In the genomic region with DNA sequence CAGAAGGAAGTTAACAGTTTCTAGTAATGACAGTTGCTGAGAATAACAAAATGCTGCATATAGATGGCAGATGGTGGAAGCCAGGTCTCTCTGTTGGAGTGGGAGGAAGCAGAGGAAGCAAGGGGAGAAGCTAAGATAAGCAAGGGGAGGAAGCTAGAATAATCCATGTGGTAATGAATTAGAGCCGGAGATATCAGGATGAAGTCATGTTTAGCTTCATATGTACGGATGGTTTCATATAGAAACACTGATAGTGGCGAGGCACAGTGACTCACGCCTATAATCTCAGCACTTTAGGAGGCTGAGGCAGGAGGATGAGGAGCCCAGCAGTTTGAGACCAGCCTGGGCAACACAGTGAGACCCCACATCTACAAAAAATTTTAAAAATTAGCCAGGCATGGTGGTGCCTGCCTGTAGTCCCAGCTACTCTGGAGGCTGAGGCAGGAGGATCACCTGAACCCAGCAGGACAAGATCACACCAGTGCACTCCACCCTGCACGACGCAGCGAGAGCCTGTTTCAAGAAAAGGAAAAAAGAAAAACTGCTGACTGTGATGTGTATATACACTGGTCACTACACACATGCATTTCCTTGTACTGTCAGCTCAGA, we compare ENCODE assay signal across 3 cellular contexts.
TF ChIP-seq lines count a peak whose summit lies in the region.

No MANE protein-coding gene starts in this region.

TF ChIP-seq in SK-N-SH treated with all-trans-retinoic acid at 6 μM for 48 hours, 23 proteins besides CTCF, POLR2A, EP300 and RAD21 (continued from another document and continues in another):
- TF ChIP-seq BACH2 (CRISPR knock-in tag; IDR thresholded peaks at IDR 0.05; ENCODE audit: borderline replicate concordance), result no peak
- no peak for TF ChIP-seq GLIS3 (CRISPR knock-in tag; IDR thresholded peaks at IDR 0.05)
- no peak for TF ChIP-seq ZC3H10 (CRISPR knock-in tag; IDR thresholded peaks at IDR 0.05)
- TF ChIP-seq OSR1 (CRISPR knock-in tag; IDR thresholded peaks at IDR 0.05), result no peak
- TF ChIP-seq, protein P1, sequence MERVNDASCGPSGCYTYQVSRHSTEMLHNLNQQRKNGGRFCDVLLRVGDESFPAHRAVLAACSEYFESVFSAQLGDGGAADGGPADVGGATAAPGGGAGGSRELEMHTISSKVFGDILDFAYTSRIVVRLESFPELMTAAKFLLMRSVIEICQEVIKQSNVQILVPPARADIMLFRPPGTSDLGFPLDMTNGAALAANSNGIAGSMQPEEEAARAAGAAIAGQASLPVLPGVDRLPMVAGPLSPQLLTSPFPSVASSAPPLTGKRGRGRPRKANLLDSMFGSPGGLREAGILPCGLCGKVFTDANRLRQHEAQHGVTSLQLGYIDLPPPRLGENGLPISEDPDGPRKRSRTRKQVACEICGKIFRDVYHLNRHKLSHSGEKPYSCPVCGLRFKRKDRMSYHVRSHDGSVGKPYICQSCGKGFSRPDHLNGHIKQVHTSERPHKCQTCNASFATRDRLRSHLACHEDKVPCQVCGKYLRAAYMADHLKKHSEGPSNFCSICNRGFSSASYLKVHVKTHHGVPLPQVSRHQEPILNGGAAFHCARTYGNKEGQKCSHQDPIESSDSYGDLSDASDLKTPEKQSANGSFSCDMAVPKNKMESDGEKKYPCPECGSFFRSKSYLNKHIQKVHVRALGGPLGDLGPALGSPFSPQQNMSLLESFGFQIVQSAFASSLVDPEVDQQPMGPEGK (CRISPR knock-in tag; IDR thresholded peaks at IDR 0.05; ENCODE audit: borderline replicate concordance), result no peak
- TF ChIP-seq TOX (CRISPR knock-in tag; IDR thresholded peaks at IDR 0.05; ENCODE audit: borderline replicate concordance), result no peak
- no peak for TF ChIP-seq ZFP3 (CRISPR knock-in tag; IDR thresholded peaks at IDR 0.05)
- TF ChIP-seq ISL1 (CRISPR knock-in tag; IDR thresholded peaks at IDR 0.05), result no peak
- TF ChIP-seq, protein P2, sequence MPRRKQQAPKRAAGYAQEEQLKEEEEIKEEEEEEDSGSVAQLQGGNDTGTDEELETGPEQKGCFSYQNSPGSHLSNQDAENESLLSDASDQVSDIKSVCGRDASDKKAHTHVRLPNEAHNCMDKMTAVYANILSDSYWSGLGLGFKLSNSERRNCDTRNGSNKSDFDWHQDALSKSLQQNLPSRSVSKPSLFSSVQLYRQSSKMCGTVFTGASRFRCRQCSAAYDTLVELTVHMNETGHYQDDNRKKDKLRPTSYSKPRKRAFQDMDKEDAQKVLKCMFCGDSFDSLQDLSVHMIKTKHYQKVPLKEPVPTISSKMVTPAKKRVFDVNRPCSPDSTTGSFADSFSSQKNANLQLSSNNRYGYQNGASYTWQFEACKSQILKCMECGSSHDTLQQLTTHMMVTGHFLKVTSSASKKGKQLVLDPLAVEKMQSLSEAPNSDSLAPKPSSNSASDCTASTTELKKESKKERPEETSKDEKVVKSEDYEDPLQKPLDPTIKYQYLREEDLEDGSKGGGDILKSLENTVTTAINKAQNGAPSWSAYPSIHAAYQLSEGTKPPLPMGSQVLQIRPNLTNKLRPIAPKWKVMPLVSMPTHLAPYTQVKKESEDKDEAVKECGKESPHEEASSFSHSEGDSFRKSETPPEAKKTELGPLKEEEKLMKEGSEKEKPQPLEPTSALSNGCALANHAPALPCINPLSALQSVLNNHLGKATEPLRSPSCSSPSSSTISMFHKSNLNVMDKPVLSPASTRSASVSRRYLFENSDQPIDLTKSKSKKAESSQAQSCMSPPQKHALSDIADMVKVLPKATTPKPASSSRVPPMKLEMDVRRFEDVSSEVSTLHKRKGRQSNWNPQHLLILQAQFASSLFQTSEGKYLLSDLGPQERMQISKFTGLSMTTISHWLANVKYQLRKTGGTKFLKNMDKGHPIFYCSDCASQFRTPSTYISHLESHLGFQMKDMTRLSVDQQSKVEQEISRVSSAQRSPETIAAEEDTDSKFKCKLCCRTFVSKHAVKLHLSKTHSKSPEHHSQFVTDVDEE (CRISPR knock-in tag; IDR thresholded peaks at IDR 0.05), result no peak
- TF ChIP-seq PPARA (CRISPR knock-in tag; IDR thresholded peaks at IDR 0.05; ENCODE audit: borderline replicate concordance), result no peak
- no peak for TF ChIP-seq CSDC2 (CRISPR knock-in tag; IDR thresholded peaks at IDR 0.05)
- TF ChIP-seq, protein P3, sequence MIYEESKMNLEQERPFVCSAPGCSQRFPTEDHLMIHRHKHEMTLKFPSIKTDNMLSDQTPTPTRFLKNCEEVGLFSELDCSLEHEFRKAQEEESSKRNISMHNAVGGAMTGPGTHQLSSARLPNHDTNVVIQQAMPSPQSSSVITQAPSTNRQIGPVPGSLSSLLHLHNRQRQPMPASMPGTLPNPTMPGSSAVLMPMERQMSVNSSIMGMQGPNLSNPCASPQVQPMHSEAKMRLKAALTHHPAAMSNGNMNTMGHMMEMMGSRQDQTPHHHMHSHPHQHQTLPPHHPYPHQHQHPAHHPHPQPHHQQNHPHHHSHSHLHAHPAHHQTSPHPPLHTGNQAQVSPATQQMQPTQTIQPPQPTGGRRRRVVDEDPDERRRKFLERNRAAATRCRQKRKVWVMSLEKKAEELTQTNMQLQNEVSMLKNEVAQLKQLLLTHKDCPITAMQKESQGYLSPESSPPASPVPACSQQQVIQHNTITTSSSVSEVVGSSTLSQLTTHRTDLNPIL (CRISPR knock-in tag; IDR thresholded peaks at IDR 0.05; ENCODE audit: low read depth), result no peak
- TF ChIP-seq SNAI2 (CRISPR knock-in tag; IDR thresholded peaks at IDR 0.05), result no peak

TF ChIP-seq in SK-N-SH, 30 proteins besides CTCF, POLR2A, EP300 and RAD21 (continues in another document):
- TF ChIP-seq, protein P4, sequence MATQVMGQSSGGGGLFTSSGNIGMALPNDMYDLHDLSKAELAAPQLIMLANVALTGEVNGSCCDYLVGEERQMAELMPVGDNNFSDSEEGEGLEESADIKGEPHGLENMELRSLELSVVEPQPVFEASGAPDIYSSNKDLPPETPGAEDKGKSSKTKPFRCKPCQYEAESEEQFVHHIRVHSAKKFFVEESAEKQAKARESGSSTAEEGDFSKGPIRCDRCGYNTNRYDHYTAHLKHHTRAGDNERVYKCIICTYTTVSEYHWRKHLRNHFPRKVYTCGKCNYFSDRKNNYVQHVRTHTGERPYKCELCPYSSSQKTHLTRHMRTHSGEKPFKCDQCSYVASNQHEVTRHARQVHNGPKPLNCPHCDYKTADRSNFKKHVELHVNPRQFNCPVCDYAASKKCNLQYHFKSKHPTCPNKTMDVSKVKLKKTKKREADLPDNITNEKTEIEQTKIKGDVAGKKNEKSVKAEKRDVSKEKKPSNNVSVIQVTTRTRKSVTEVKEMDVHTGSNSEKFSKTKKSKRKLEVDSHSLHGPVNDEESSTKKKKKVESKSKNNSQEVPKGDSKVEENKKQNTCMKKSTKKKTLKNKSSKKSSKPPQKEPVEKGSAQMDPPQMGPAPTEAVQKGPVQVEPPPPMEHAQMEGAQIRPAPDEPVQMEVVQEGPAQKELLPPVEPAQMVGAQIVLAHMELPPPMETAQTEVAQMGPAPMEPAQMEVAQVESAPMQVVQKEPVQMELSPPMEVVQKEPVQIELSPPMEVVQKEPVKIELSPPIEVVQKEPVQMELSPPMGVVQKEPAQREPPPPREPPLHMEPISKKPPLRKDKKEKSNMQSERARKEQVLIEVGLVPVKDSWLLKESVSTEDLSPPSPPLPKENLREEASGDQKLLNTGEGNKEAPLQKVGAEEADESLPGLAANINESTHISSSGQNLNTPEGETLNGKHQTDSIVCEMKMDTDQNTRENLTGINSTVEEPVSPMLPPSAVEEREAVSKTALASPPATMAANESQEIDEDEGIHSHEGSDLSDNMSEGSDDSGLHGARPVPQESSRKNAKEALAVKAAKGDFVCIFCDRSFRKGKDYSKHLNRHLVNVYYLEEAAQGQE (IDR thresholded peaks at IDR 0.05; ENCODE audit: low read depth, low read length), result no peak
- TF ChIP-seq FOSL2 (IDR thresholded peaks at IDR 0.05; ENCODE audit: borderline replicate concordance, low read depth) (no peak), ELF1 (IDR thresholded peaks at IDR 0.05) (no peak), GATA2 (CRISPR knock-in tag; IDR thresholded peaks at IDR 0.05) (no peak), FOXM1 (IDR thresholded peaks at IDR 0.05; ENCODE audit: low read depth) (no peak)
- TF ChIP-seq, protein P5, sequence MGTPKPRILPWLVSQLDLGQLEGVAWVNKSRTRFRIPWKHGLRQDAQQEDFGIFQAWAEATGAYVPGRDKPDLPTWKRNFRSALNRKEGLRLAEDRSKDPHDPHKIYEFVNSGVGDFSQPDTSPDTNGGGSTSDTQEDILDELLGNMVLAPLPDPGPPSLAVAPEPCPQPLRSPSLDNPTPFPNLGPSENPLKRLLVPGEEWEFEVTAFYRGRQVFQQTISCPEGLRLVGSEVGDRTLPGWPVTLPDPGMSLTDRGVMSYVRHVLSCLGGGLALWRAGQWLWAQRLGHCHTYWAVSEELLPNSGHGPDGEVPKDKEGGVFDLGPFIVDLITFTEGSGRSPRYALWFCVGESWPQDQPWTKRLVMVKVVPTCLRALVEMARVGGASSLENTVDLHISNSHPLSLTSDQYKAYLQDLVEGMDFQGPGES (IDR thresholded peaks at IDR 0.05; ENCODE audit: low read depth, low read length), result no peak
- TF ChIP-seq, protein P6, sequence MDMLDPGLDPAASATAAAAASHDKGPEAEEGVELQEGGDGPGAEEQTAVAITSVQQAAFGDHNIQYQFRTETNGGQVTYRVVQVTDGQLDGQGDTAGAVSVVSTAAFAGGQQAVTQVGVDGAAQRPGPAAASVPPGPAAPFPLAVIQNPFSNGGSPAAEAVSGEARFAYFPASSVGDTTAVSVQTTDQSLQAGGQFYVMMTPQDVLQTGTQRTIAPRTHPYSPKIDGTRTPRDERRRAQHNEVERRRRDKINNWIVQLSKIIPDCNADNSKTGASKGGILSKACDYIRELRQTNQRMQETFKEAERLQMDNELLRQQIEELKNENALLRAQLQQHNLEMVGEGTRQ (IDR thresholded peaks at IDR 0.05; ENCODE audit: borderline replicate concordance, low read depth, low read length), result no peak
- TF ChIP-seq, protein P7, sequence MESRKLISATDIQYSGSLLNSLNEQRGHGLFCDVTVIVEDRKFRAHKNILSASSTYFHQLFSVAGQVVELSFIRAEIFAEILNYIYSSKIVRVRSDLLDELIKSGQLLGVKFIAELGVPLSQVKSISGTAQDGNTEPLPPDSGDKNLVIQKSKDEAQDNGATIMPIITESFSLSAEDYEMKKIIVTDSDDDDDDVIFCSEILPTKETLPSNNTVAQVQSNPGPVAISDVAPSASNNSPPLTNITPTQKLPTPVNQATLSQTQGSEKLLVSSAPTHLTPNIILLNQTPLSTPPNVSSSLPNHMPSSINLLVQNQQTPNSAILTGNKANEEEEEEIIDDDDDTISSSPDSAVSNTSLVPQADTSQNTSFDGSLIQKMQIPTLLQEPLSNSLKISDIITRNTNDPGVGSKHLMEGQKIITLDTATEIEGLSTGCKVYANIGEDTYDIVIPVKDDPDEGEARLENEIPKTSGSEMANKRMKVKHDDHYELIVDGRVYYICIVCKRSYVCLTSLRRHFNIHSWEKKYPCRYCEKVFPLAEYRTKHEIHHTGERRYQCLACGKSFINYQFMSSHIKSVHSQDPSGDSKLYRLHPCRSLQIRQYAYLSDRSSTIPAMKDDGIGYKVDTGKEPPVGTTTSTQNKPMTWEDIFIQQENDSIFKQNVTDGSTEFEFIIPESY (IDR thresholded peaks at IDR 0.05; ENCODE audit: borderline replicate concordance, low read depth), result no peak

TF ChIP-seq in endothelial cell of umbilical vein, 7 proteins besides CTCF, POLR2A, EP300 and RAD21 (continued from another document):
- peak; percentile 56 for TF ChIP-seq POLR2AphosphoS5 (IDR thresholded peaks at IDR 0.05; ENCODE audit: insufficient read depth, low read depth, low read length)
- peak; percentile 81 for TF ChIP-seq JUN (IDR thresholded peaks at IDR 0.05; ENCODE audit: borderline replicate concordance, insufficient read depth, insufficient read length, low read depth)
- TF ChIP-seq GATA2 (IDR thresholded peaks at IDR 0.05; ENCODE audit: insufficient read depth, insufficient read length, low read depth, low read length), result peak; percentile 87
- peak; percentile 45 for TF ChIP-seq FOS (IDR thresholded peaks at IDR 0.05; ENCODE audit: borderline replicate concordance, insufficient read depth, low read length)
